Comparison of ENCODE assay signal across 16 cellular contexts in the genomic region with DNA sequence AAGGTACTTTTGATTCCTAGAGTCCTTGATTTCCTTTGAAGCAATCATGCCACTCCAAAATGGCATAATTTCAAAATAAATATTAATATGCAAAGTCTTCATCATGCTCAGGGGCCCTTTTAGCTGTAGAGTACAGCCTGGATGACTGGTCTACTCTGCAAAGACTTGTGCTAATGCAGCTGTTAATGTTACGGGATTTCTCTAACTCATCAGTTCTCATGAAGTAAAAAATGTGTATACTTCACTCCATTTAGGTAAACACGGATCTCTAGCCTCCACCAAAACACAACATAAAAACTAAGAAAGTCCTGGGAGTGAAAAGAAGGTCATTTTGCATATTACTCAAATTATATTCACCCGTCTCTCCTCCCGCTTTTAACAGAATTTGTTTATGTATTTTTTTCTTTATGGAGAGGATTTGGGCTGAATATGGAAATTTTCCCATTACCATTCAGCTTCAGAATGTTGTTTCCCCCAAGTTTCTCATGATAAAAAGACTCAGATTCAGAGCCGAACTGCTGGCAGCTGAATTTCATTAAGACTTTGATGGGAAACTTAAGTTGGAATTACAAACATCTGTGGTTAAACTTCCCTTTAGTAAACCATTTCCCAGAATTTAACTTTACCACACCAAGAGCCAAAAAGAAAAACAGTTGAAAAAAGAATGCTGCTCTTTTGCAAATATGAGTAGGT. TPM values are rescaled to one million over a fixed set of nuclear protein-coding genes. Genes with fewer than 3 reads are reported as not detected.
DNase-seq lines count a peak whose midpoint lies in the region; ATAC-seq and TF ChIP-seq lines count a peak whose summit lies in the region.
"Had no signal": no experiment of that assay in that cellular context is flagged by ENCODE, and none has a peak within 500 bp of the region (broad histone marks: within the 10 kb centered on the region; RNA-seq: fewer than 3 reads in every experiment).

No MANE protein-coding gene starts in this region.

- H3K36me3 ChIP-seq in SK-N-MC (ENCODE audit: insufficient read depth, low read length), result no peaks in the 10 kb centered on the region
- H3K36me3 ChIP-seq: WERI-Rb-1 had no signal

- no peaks in the 10 kb centered on the region for H3K9me3 ChIP-seq in SK-N-MC (ENCODE audit: low read depth, low read length)

- no peak for TF ChIP-seq CTCF in AG09309 (IDR thresholded peaks at IDR 0.05; ENCODE audit: control insufficient read depth, insufficient read depth, low read depth, low read length, missing control alignments)
- TF ChIP-seq CTCF in fibroblast of pulmonary artery (IDR thresholded peaks at IDR 0.05; ENCODE audit: low read length, missing control alignments), result no peak

- no peak for ATAC-seq in GM18858 (IDR thresholded peaks at IDR 0.05; ENCODE audit: unreplicated experiment)

- peak overlapping the region; percentile 88 for H3K27ac ChIP-seq in SK-N-MC
- H3K27ac ChIP-seq: HL-60, WERI-Rb-1 had no signal

- DNase-seq in AG09309 (ENCODE audit: low read depth), result peak; percentile 86
- DNase-seq in SK-N-MC (ENCODE audit: low read depth, low spot score), result peak; percentile 71
- peak; percentile 67 for DNase-seq in fibroblast of pulmonary artery (ENCODE audit: low read depth)
- peak; percentile 82 for DNase-seq in renal cortical epithelial cell (ENCODE audit: low read depth)
- DNase-seq in CD1c-positive myeloid dendritic cell (ENCODE audit: extremely low spot score), result no peak
- DNase-seq in hepatic stellate cell (ENCODE audit: low spot score), result no peak
- DNase-seq in activated CD4-positive, alpha-beta T cell treated with anti-CD3 and anti-CD28 coated beads for 48 hours, result no peak
- DNase-seq: activated T-cell treated with anti-CD3 and anti-CD28 coated beads, Interleukin-2, amount 50 U/mL, for 1 hour; foreskin melanocyte; left cardiac atrium; MM.1S; stimulated activated CD4-positive, alpha-beta T cell treated with anti-CD3 and anti-CD28 coated beads, Interleukin-4, amount 100 ng/mL, for 4 hours; WERI-Rb-1 had no signal

- H3K9ac ChIP-seq in SK-N-MC (ENCODE audit: insufficient read length), result peak overlapping the region; percentile 39

- H3K4me3 ChIP-seq in AG09309 (ENCODE audit: control insufficient read depth, low read depth, low read length) (no peak overlapping the region), SK-N-MC (peak overlapping the region; percentile 72), fibroblast of pulmonary artery (replicated peaks; ENCODE audit: low read depth, low read length) (no peak overlapping the region)

RNA-seq across cellular contexts. Expression of a gene that starts 8.7 kb away (rescaled TPM):
- total RNA-seq in renal cortical epithelial cell, result 8.2 and 54.0 TPM in 2 replicates
- total RNA-seq: B cell had no signal

Comparison
In these comparisons a context has a peak if more than half of its experiments do, and no peak if none do; other contexts are left out.
1. DNase-seq: peak in AG09309 (single experiment), SK-N-MC (single experiment), fibroblast of pulmonary artery (single experiment) and renal cortical epithelial cell (single experiment); none in CD1c-positive myeloid dendritic cell (single experiment), hepatic stellate cell (single experiment) and activated CD4-positive, alpha-beta T cell treated with anti-CD3 and anti-CD28 coated beads for 48 hours (single experiment).